23 cellular contexts compared by ENCODE assay signal in genomic region chr17:39107973-39108372, GRCh38. TPM values are rescaled to one million over a fixed set of nuclear protein-coding genes. Genes with fewer than 3 reads are reported as not detected.
A peak's percentile ranks its signal among the peaks of the same experiment; 100 is the strongest.
DNase-seq lines count a peak whose midpoint lies in the region; ATAC-seq and TF ChIP-seq lines count a peak whose summit lies in the region.
"Had no signal": no experiment of that assay in that cellular context is flagged by ENCODE, and none has a peak within 500 bp of the region (broad histone marks: within the 10 kb centered on the region; RNA-seq: fewer than 3 reads in every experiment).

No MANE protein-coding gene starts in this region.

- H3K27me3 ChIP-seq in BE2C (no peaks in the 10 kb centered on the region), H7 (ENCODE audit: control insufficient read depth, insufficient read depth, low read length) (no peaks in the 10 kb centered on the region)
- H3K27me3 ChIP-seq in naive thymus-derived CD4-positive, alpha-beta T cell (ENCODE audit: control insufficient read depth in 2 of 2, insufficient read depth in 2 of 2, low read length in 2 of 2): no peaks in the 10 kb centered on the region
- H3K27me3 ChIP-seq: BLaER1 had no signal

- no peaks in the 10 kb centered on the region for H3K9me3 Mint-ChIP-seq in WTC11
- no peaks in the 10 kb centered on the region for H3K9me3 Mint-ChIP-seq in nephron
- H3K9me3 Mint-ChIP-seq in naive thymus-derived CD4-positive, alpha-beta T cell: no peaks in the 10 kb centered on the region
- H3K9me3 Mint-ChIP-seq: CD4-positive, alpha-beta memory T cell had no signal

- H3K4me3 ChIP-seq in BE2C (ENCODE audit: low read depth, low read length) (no peak overlapping the region), H7 (ENCODE audit: insufficient read depth, low read depth, low read length) (no peak overlapping the region)
- H3K4me3 ChIP-seq in naive thymus-derived CD4-positive, alpha-beta T cell (ENCODE audit: low read length): no peak overlapping the region
- H3K4me3 ChIP-seq: BLaER1, SJSA1 had no signal

- ATAC-seq in WTC11: peak; percentile 32; the same call in 1 of the 2 replicates
- ATAC-seq in naive thymus-derived CD4-positive, alpha-beta T cell: no peak

- CTCF ChIA-PET in WTC11 (lab: Charles Lee): interaction anchor here (0.6 to 1.9 kb wide), 12 partner anchors 8 to 265 kb away, joined by 3 to 7 read pairs (median 3); partner anchors contain the start of gene PLXDC1
- CTCF ChIA-PET in naive thymus-derived CD4-positive, alpha-beta T cell (lab: Charles Lee): interaction anchor here (0.9 kb wide), 1 partner anchor 45 kb away, joined by 3 read pairs; no protein-coding TSS in a partner anchor

- no peaks in the 10 kb centered on the region; the same call in 1 of the 2 replicates for H3K27me3 Mint-ChIP-seq in WTC11 (ENCODE audit: low read depth)
- H3K27me3 Mint-ChIP-seq in nephron (ENCODE audit: low read depth): peaks cover 19% of the 10 kb centered on the region
- no peaks in the 10 kb centered on the region for H3K27me3 Mint-ChIP-seq in naive thymus-derived CD4-positive, alpha-beta T cell
- H3K27me3 Mint-ChIP-seq: CD4-positive, alpha-beta memory T cell had no signal

- H3K36me3 Mint-ChIP-seq in WTC11: no peaks in the 10 kb centered on the region
- H3K36me3 Mint-ChIP-seq in nephron (ENCODE audit: low read depth): no peaks in the 10 kb centered on the region
- peaks cover 0 to 19% (median 0%) of the 10 kb centered on the region in 5 donors for H3K36me3 Mint-ChIP-seq in naive thymus-derived CD4-positive, alpha-beta T cell
- H3K36me3 Mint-ChIP-seq: CD4-positive, alpha-beta memory T cell had no signal

- no peak for DNase-seq in BE2C
- DNase-seq in H7: peak; percentile 61
- DNase-seq in WTC11 (ENCODE audit: low spot score): no peak
- no peak for DNase-seq in GM13977 (ENCODE audit: low spot score)
- no peak for DNase-seq in naive thymus-derived CD4-positive, alpha-beta T cell
- DNase-seq in GM03348 (ENCODE audit: low spot score): no peak
- DNase-seq: Caco-2; CD4-positive, alpha-beta memory T cell; DND-41; HCEC 1CT; IMR-90; NCI-H1694; NCI-H2081; NCI-H2171 treated with DMSO at 0.1 percent for 48 hours; NCI-H524 treated with DMSO at 0.1 percent for 48 hours; NCI-H82; OCI-M1 had no signal

- POLR2A ChIA-PET in WTC11 (lab: Charles Lee): interaction anchor here (1.5 kb wide), 1 partner anchor 15 kb away, joined by 4 read pairs; no protein-coding TSS in a partner anchor
- POLR2A ChIA-PET in naive thymus-derived CD4-positive, alpha-beta T cell (lab: Charles Lee): interaction anchor here (1.0 kb wide), 1 partner anchor 10 kb away, joined by 3 read pairs; no protein-coding TSS in a partner anchor

- in situ Hi-C loops in GM13977 (cut with MboI; ENCODE audit: low pct_unique_long_range_greater_than_20kb, low sequenced_read_pairs, unreplicated experiment): no loop called here

- H3K27ac Mint-ChIP-seq in WTC11 (no peak overlapping the region), nephron (peak overlapping the region in 2 of 3 experiments; percentile 7 to 88)
- peak overlapping the region in 3 of 9 donors; percentile 24 to 73 (median 56) for H3K27ac Mint-ChIP-seq in naive thymus-derived CD4-positive, alpha-beta T cell

- H3K36me3 ChIP-seq in BE2C (no peaks in the 10 kb centered on the region), H7 (replicated peaks; ENCODE audit: control insufficient read depth, insufficient read depth, low read length) (no peaks in the 10 kb centered on the region)
- peaks cover 0 to 8% (median 0%) of the 10 kb centered on the region in 3 experiments for H3K36me3 ChIP-seq in naive thymus-derived CD4-positive, alpha-beta T cell (ENCODE audit: control insufficient read depth in 2 of 3, insufficient read depth in 3 of 3, low read length in 3 of 3)
- H3K36me3 ChIP-seq: BLaER1, SJSA1 had no signal

- H3K4me1 ChIP-seq in BE2C: no peaks in the 10 kb centered on the region
- no peaks in the 10 kb centered on the region for H3K4me1 ChIP-seq in naive thymus-derived CD4-positive, alpha-beta T cell (ENCODE audit: control insufficient read depth in 2 of 2, insufficient read depth in 2 of 2, low read length in 2 of 2)
- H3K4me1 ChIP-seq: SJSA1 had no signal

- peak; percentile 6; the same call in 1 of the 2 replicates for TF ChIP-seq CTCF in BE2C (IDR thresholded peaks at IDR 0.05; ENCODE audit: low read depth, low read length)
- no peak for TF ChIP-seq CTCF in WTC11 (IDR thresholded peaks at IDR 0.05)
- TF ChIP-seq CTCF in nephron (IDR thresholded peaks at IDR 0.05; ENCODE audit: unreplicated experiment in 3 of 3): no peak
- no peak for TF ChIP-seq CTCF in GM13977 (IDR thresholded peaks at IDR 0.05; ENCODE audit: extremely low read depth, insufficient read depth, missing control alignments)

- no peak overlapping the region for H3K27ac ChIP-seq in naive thymus-derived CD4-positive, alpha-beta T cell (ENCODE audit: low read depth, low read length)
- H3K27ac ChIP-seq: BLaER1, SJSA1 had no signal

- H3K9me3 ChIP-seq in BE2C: no peaks in the 10 kb centered on the region
- H3K9me3 ChIP-seq in naive thymus-derived CD4-positive, alpha-beta T cell (ENCODE audit: control insufficient read depth in 2 of 3, low read length in 3 of 3): no peaks in the 10 kb centered on the region
- H3K9me3 ChIP-seq: BLaER1, Caco-2, SJSA1 had no signal

- H3K4me3 Mint-ChIP-seq in WTC11: no peak overlapping the region
- H3K4me3 Mint-ChIP-seq in nephron: no peak overlapping the region
- peak overlapping the region in 1 of 10 donors; percentile 29 for H3K4me3 Mint-ChIP-seq in naive thymus-derived CD4-positive, alpha-beta T cell
- H3K4me3 Mint-ChIP-seq: CD4-positive, alpha-beta memory T cell had no signal

- H3K4me1 Mint-ChIP-seq in WTC11 (no peaks in the 10 kb centered on the region; the same call in 1 of the 2 replicates), nephron (peaks cover 22% of the 10 kb centered on the region)
- peaks cover 0 to 15% (median 11%) of the 10 kb centered on the region in 7 donors for H3K4me1 Mint-ChIP-seq in naive thymus-derived CD4-positive, alpha-beta T cell

- intact Hi-C loops in naive thymus-derived CD4-positive, alpha-beta T cell (cut with micrococcal nuclease): no loop called here

TF ChIP-seq in WTC11, 78 proteins besides CTCF, POLR2A, EP300 and RAD21 (continues in another document):
- no peak for TF ChIP-seq ATF1 (CRISPR knock-in tag; IDR thresholded peaks at IDR 0.05)
- TF ChIP-seq ZNF396 (CRISPR knock-in tag; IDR thresholded peaks at IDR 0.05; ENCODE audit: borderline replicate concordance): no peak
- TF ChIP-seq, protein P1, sequence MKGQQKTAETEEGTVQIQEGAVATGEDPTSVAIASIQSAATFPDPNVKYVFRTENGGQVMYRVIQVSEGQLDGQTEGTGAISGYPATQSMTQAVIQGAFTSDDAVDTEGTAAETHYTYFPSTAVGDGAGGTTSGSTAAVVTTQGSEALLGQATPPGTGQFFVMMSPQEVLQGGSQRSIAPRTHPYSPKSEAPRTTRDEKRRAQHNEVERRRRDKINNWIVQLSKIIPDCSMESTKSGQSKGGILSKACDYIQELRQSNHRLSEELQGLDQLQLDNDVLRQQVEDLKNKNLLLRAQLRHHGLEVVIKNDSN (CRISPR knock-in tag; IDR thresholded peaks at IDR 0.05): no peak
- no peak for TF ChIP-seq USF2 (CRISPR knock-in tag; IDR thresholded peaks at IDR 0.05)
- TF ChIP-seq RELA (CRISPR knock-in tag; IDR thresholded peaks at IDR 0.05; ENCODE audit: borderline replicate concordance): no peak
- TF ChIP-seq, protein P2, sequence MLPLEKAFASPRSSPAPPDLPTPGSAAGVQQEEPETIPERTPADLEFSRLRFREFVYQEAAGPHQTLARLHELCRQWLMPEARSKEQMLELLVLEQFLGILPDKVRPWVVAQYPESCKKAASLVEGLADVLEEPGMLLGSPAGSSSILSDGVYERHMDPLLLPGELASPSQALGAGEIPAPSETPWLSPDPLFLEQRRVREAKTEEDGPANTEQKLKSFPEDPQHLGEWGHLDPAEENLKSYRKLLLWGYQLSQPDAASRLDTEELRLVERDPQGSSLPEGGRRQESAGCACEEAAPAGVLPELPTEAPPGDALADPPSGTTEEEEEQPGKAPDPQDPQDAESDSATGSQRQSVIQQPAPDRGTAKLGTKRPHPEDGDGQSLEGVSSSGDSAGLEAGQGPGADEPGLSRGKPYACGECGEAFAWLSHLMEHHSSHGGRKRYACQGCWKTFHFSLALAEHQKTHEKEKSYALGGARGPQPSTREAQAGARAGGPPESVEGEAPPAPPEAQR (CRISPR knock-in tag; IDR thresholded peaks at IDR 0.05): no peak
- TF ChIP-seq, protein P3, sequence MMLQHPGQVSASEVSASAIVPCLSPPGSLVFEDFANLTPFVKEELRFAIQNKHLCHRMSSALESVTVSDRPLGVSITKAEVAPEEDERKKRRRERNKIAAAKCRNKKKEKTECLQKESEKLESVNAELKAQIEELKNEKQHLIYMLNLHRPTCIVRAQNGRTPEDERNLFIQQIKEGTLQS (CRISPR knock-in tag; conservative IDR thresholded peaks at IDR 0.05): no peak
- TF ChIP-seq TEAD4 (CRISPR knock-in tag; IDR thresholded peaks at IDR 0.05): no peak
- TF ChIP-seq ELF4 (CRISPR knock-in tag; IDR thresholded peaks at IDR 0.05; ENCODE audit: low read depth): no peak

RNA-seq across cellular contexts. Expression of gene PLXDC1, which starts 43.5 kb away (rescaled TPM):
- 1.0 TPM for polyA plus RNA-seq in BE2C (2012; ENCODE audit: insufficient read depth, insufficient read length, low read depth)
- total RNA-seq in H7 (2014; rRNA removed; shearing (Covaris generic)): 0.18 and 0.38 TPM in 2 replicates
- total RNA-seq in WTC11 (2021): 4.1 to 5.4 TPM (median 4.1 TPM) in 3 replicates
- 10 to 100 TPM in 4 of 5 experiments, 1 to 10 TPM in 1; 2.3 to 55.7 (median 31.8) TPM for total RNA-seq in naive thymus-derived CD4-positive, alpha-beta T cell
- polyA plus RNA-seq in naive thymus-derived CD4-positive, alpha-beta T cell: 10 to 100 TPM; 19.3 to 22.5 TPM
- total RNA-seq: SJSA1 had no signal

RNA-seq across cellular contexts. Expression of gene ARL5C, which starts 58.0 kb away (rescaled TPM):
- not detected for polyA plus RNA-seq in BE2C (2012; ENCODE audit: insufficient read depth, insufficient read length, low read depth)
- not detected in 2 replicates for total RNA-seq in H7 (2014; rRNA removed; shearing (Covaris generic))
- total RNA-seq in WTC11 (2021): not detected in 3 replicates
- under 1 TPM in 2 of 5 experiments, not detected in 3; 0.34 to 0.78 TPM for total RNA-seq in naive thymus-derived CD4-positive, alpha-beta T cell
- polyA plus RNA-seq in naive thymus-derived CD4-positive, alpha-beta T cell: under 1 TPM in 1 of 2 donors, not detected in 1; 0.15 TPM
- total RNA-seq: A673; Caco-2; CD4-positive, alpha-beta memory T cell; G401; HT1080; IMR-90; SJSA1 had no signal
- polyA plus RNA-seq: CD4-positive, alpha-beta memory T cell; IMR-90 had no signal
